ENCODE assay signal across 8 cellular contexts in the genomic region with DNA sequence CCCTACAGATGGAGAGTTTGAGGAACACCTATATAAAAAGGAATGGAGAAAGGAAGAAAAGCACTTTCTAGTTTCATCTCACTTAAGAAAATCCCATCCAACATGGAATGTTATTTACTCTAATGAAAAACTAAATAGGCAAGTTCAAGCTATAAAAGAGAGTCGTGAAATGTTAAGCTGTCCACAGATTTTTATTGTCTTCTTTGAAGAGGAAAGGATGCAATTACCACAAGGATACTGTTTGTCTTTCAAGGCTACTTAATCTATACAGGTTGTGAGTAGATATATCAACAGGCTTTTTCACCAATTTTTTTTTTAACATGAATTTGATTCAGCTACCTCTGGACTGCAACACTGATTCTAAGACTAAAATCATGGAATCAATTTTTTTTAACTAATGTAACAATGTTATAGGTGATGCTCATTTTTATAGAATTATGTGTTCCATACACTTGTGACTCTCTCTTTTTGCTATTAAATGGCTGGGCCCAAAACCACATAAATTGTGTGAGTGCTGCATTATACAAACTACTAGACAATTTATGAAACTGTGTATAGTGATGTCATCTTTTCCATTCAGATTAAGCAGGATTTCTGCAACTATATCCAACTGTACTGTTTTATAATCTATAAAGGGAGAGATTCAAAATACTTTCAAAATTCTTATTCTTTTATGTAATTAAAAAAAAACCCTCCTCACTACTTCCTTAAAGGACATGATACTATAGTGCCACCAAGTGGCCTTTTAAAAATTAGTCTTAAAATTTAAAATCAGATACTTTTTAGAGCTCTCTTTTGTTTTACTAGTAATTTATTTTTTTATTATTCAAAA. TPM values are rescaled to one million over a fixed set of nuclear protein-coding genes. Genes with fewer than 3 reads are reported as not detected.
DNase-seq lines count a peak whose midpoint lies in the region; ATAC-seq, FAIRE-seq and TF ChIP-seq lines count a peak whose summit lies in the region.

No MANE protein-coding gene starts in this region.

- no peak for FAIRE-seq in GM12891 (lab: Jason Lieb, UNC)

- no peak overlapping the region for H3K9ac ChIP-seq in parathyroid adenoma

- no peaks in the 10 kb centered on the region for H3K79me2 ChIP-seq in parathyroid adenoma

- H3K27me3 ChIP-seq in esophagus muscularis mucosa, result no peaks in the 10 kb centered on the region
- H3K27me3 ChIP-seq in parathyroid adenoma (ENCODE audit: control insufficient read depth, insufficient read depth, low read length), result no peaks in the 10 kb centered on the region

- no peak overlapping the region for H3K4me2 ChIP-seq in parathyroid adenoma (ENCODE audit: low read length)

- peaks cover 0 to 39% (median 31%) of the 10 kb centered on the region in 4 donors for H3K4me1 ChIP-seq in esophagus muscularis mucosa
- H3K4me1 ChIP-seq in parathyroid adenoma, result peaks cover 12% of the 10 kb centered on the region

- TF ChIP-seq POLR2A in esophagus muscularis mucosa (IDR thresholded peaks at IDR 0.05; ENCODE audit: low read depth) (no peak), GM12891 (IDR thresholded peaks at IDR 0.05; ENCODE audit: low read depth, low read length) (no peak)

- no peaks in the 10 kb centered on the region for H3K9me3 ChIP-seq in esophagus muscularis mucosa
- no peaks in the 10 kb centered on the region for H3K9me3 ChIP-seq in parathyroid adenoma (ENCODE audit: control insufficient read depth, low read length)

- H3K4me3 ChIP-seq in esophagus muscularis mucosa (no peak overlapping the region), parathyroid adenoma (ENCODE audit: low read depth, low read length) (no peak overlapping the region)

- ATAC-seq in HG02798 (IDR thresholded peaks at IDR 0.05; ENCODE audit: poor library complexity, unreplicated experiment), result no peak
- ATAC-seq in HG03439 (IDR thresholded peaks at IDR 0.05; ENCODE audit: unreplicated experiment), result no peak

- in situ Hi-C loops in KBM-7 (cut with MboI; ENCODE audit: low pct_unique_long_range_greater_than_20kb, low sequenced_read_pairs), result no loop called here

- no peak for TF ChIP-seq EP300 in esophagus muscularis mucosa (IDR thresholded peaks at IDR 0.05)

- intact Hi-C loops in esophagus muscularis mucosa (cut with DNase I), result loop anchor here (2.0 to 5.0 kb wide), 5 partner anchors 61 to 369 kb away; a partner anchor contains a TSS

- no peak overlapping the region for H2AFZ ChIP-seq in parathyroid adenoma

- DNase-seq in KBM-7 (peak; percentile 49), RPMI7951 (ENCODE audit: low read depth) (peak; percentile 29), esophagus muscularis mucosa (ENCODE audit: extremely low spot score) (no peak), GM12891 (ENCODE audit: insufficient read length, low spot score) (no peak)

- WGBS in esophagus muscularis mucosa, result 52% methylated on average over 1 of the region's 1 CpG

- H3K36me3 ChIP-seq in esophagus muscularis mucosa (peaks cover 19 to 66% (median 30%) of the 10 kb centered on the region in 4 donors), parathyroid adenoma (ENCODE audit: control insufficient read depth, insufficient read depth, low read length) (no peaks in the 10 kb centered on the region)

- H3K27ac ChIP-seq in C4-2B (no peak overlapping the region), esophagus muscularis mucosa (replicated peaks in 1 of 4) (peak overlapping the region; percentile 46 to 64 (median 55)), parathyroid adenoma (no peak overlapping the region)

- TF ChIP-seq CTCF in C4-2B (conservative IDR thresholded peaks at IDR 0.05) (peak; percentile 84), esophagus muscularis mucosa (IDR thresholded peaks at IDR 0.05) (peak; percentile 37 to 64 (median 60)), parathyroid adenoma (IDR thresholded peaks at IDR 0.05) (peak; percentile 82)

TF ChIP-seq in GM12891, 5 proteins besides CTCF, POLR2A, EP300 and RAD21:
- TF ChIP-seq POU2F2 (IDR thresholded peaks at IDR 0.05; ENCODE audit: low read depth, low read length) (no peak), SPI1 (IDR thresholded peaks at IDR 0.05; ENCODE audit: low read depth, low read length) (no peak), POLR2AphosphoS5 (IDR thresholded peaks at IDR 0.05; ENCODE audit: low read depth, low read length) (no peak), TAF1 (IDR thresholded peaks at IDR 0.05; ENCODE audit: low read depth, low read length) (no peak), PAX5 (IDR thresholded peaks at IDR 0.05; ENCODE audit: insufficient read depth, low read length, severe bottlenecking) (no peak)

RNA-seq across cellular contexts. Expression of a gene that starts 26.7 kb away (rescaled TPM):
- 26.1 and 30.2 TPM in 2 replicates for total RNA-seq in RPMI7951 (2014; rRNA removed; shearing (Covaris generic))
- total RNA-seq in esophagus muscularis mucosa, result 1 to 10 TPM; 3.6 to 7.3 (median 5.0) TPM
- 21.9 TPM for polyA plus RNA-seq in GM12891 (2012; ENCODE audit: low read depth, missing spikeins)

Comparison
In these comparisons a context has a peak if more than half of its experiments do, and no peak if none do; other contexts are left out.
1. H3K27ac ChIP-seq: peak in esophagus muscularis mucosa (4 of 4); none in C4-2B (single experiment) and parathyroid adenoma (single experiment).
2. DNase-seq: peak in KBM-7 (single experiment) and RPMI7951 (single experiment); none in esophagus muscularis mucosa (single experiment) and GM12891 (single experiment).
3. Peak in every context shown above with its lines, with median percentiles within 50 percentile points of each other: CTCF ChIP-seq.